ENCODE assay signal across 1 cellular context in genomic region chr3:28053759-28054158, GRCh38.
TF ChIP-seq lines count a peak whose summit lies in the region.

No MANE protein-coding gene starts in this region.

TF ChIP-seq in GM12878, 131 proteins besides CTCF, POLR2A, EP300 and RAD21 (continued from another document):
- TF ChIP-seq PRDM15 (CRISPR knock-in tag; IDR thresholded peaks at IDR 0.05) (no peak), MXI1 (IDR thresholded peaks at IDR 0.05; ENCODE audit: low read depth, low read length) (no peak), SREBF2 (IDR thresholded peaks at IDR 0.05; ENCODE audit: low read length) (no peak), FOXM1 (IDR thresholded peaks at IDR 0.05; ENCODE audit: low read depth, low read length) (no peak), EGR1 (IDR thresholded peaks at IDR 0.05; ENCODE audit: borderline replicate concordance in 1 of 2, low read depth in 2 of 2, low read length in 2 of 2) (no peak)
